20 cellular contexts compared by ENCODE assay signal in genomic region chr20:33771938-33772337, GRCh38.
"Had no signal": no experiment of that assay in that cellular context is flagged by ENCODE, and none has a peak within 500 bp of the region (broad histone marks: within the 10 kb centered on the region; RNA-seq: fewer than 3 reads in every experiment).

No MANE protein-coding gene starts in this region.

- H3K9me3 ChIP-seq: colonic mucosa, heart right ventricle, mucosa of descending colon, sigmoid colon, stomach, thoracic aorta, transverse colon had no signal

- H3K4me1 Mint-ChIP-seq: endodermal cell, neural crest cell had no signal

- H3K4me3 Mint-ChIP-seq: endodermal cell; naive thymus-derived CD8-positive, alpha-beta T cell; neural crest cell had no signal

- H3K27ac ChIP-seq: colonic mucosa, heart right ventricle, sigmoid colon, skin epidermis, stomach, thoracic aorta, transverse colon had no signal

- DNase-seq: colonic mucosa; effector CD4-positive, alpha-beta T cell; endodermal cell; heart right ventricle; islet precursor cell; mammary epithelial cell; mucosa of descending colon; naive thymus-derived CD8-positive, alpha-beta T cell; sigmoid colon; stimulated activated CD4-positive, alpha-beta T cell treated with anti-CD3 and anti-CD28 coated beads, Interleukin-2, amount 100 ng/mL, for 24 hours; stimulated activated CD4-positive, alpha-beta T cell treated with anti-CD3 and anti-CD28 coated beads, Interleukin-4, amount 100 ng/mL, for 4 hours; stimulated activated naive CD4-positive, alpha-beta T cell; stomach; substantia nigra; transverse colon had no signal

- H3K27ac Mint-ChIP-seq: endodermal cell; naive thymus-derived CD8-positive, alpha-beta T cell had no signal

- H3K27me3 Mint-ChIP-seq: naive thymus-derived CD8-positive, alpha-beta T cell had no signal

- H3K9me3 Mint-ChIP-seq: endodermal cell; naive thymus-derived CD8-positive, alpha-beta T cell; neural crest cell had no signal

- FAIRE-seq: frontal cortex had no signal

- H3K36me3 ChIP-seq: colonic mucosa, thoracic aorta had no signal

- ATAC-seq: heart right ventricle; left lobe of liver; mucosa of descending colon; naive thymus-derived CD8-positive, alpha-beta T cell had no signal

- H3K27me3 ChIP-seq: colonic mucosa, heart right ventricle, sigmoid colon, stomach, transverse colon had no signal

- H3K4me3 ChIP-seq: colonic mucosa, heart right ventricle, mucosa of descending colon, sigmoid colon, skin epidermis, stomach, thoracic aorta, transverse colon had no signal

- H3K4me1 ChIP-seq: colonic mucosa, sigmoid colon, stomach, transverse colon had no signal
